Comparison of ENCODE assay signal across 21 cellular contexts in genomic region chr19:12836529-12836863, GRCh38. TPM values are rescaled to one million over a fixed set of nuclear protein-coding genes. Genes with fewer than 3 reads are reported as not detected.
DNase-seq lines count a peak whose midpoint lies in the region; ATAC-seq, FAIRE-seq and TF ChIP-seq lines count a peak whose summit lies in the region.
"Had no signal": no experiment of that assay in that cellular context is flagged by ENCODE, and none has a peak within 500 bp of the region (broad histone marks: within the 10 kb centered on the region; RNA-seq: fewer than 3 reads in every experiment).

No MANE protein-coding gene starts in this region.

- no peaks in the 10 kb centered on the region for H4K20me1 ChIP-seq in astrocyte (ENCODE audit: insufficient read depth, low read length)

- peak overlapping the region; percentile 20 for H3K4me2 ChIP-seq in astrocyte (ENCODE audit: low read length)

- no peaks in the 10 kb centered on the region for H3K36me3 Mint-ChIP-seq in stimulated activated naive CD8-positive, alpha-beta T cell treated with anti-CD3 and anti-CD28 coated beads, Interleukin-15, Interleukin-2, amounts not matched to agents 100 ng/mL and 50 ng/mL, for 24 hours (ENCODE audit: low read depth)
- no peaks in the 10 kb centered on the region for H3K36me3 Mint-ChIP-seq in astrocyte (ENCODE audit: low read depth, unreplicated experiment)

- H3K9me3 Mint-ChIP-seq in stimulated activated naive CD8-positive, alpha-beta T cell treated with anti-CD3 and anti-CD28 coated beads, Interleukin-15, Interleukin-2, amounts not matched to agents 100 ng/mL and 50 ng/mL, for 24 hours: no peaks in the 10 kb centered on the region
- H3K9me3 Mint-ChIP-seq in astrocyte (ENCODE audit: unreplicated experiment): peaks cover 3% of the 10 kb centered on the region
- H3K9me3 Mint-ChIP-seq: activated naive CD4-positive, alpha-beta T cell treated with anti-CD3 and anti-CD28 coated beads, Interleukin-2, amount 50 U/mL, for 72 hours had no signal

- no peak overlapping the region for H3K9ac ChIP-seq in astrocyte (ENCODE audit: low read length)
- H3K9ac ChIP-seq: GM23248 had no signal

- H3K79me2 ChIP-seq in astrocyte (ENCODE audit: insufficient read depth, low read length): no peaks in the 10 kb centered on the region

- ATAC-seq in stimulated activated naive CD8-positive, alpha-beta T cell treated with anti-CD3 and anti-CD28 coated beads, Interleukin-15, Interleukin-2, amounts not matched to agents 100 U/mL and 50 U/mL, for 24 hours: no peak
- no peak for ATAC-seq in HG03045 (IDR thresholded peaks at IDR 0.05; ENCODE audit: unreplicated experiment)

- peaks cover 80% of the 10 kb centered on the region for H3K27me3 Mint-ChIP-seq in stimulated activated naive CD8-positive, alpha-beta T cell treated with anti-CD3 and anti-CD28 coated beads, Interleukin-15, Interleukin-2, amounts not matched to agents 100 ng/mL and 50 ng/mL, for 24 hours
- H3K27me3 Mint-ChIP-seq in astrocyte (ENCODE audit: low read depth, unreplicated experiment): peaks cover 37% of the 10 kb centered on the region

- peaks cover 5% of the 10 kb centered on the region for H3K9me3 ChIP-seq in astrocyte (ENCODE audit: insufficient read depth, low read depth, low read length)
- H3K9me3 ChIP-seq: body of pancreas, stomach had no signal

- H3K4me1 ChIP-seq in astrocyte (ENCODE audit: insufficient read depth, low read length): peaks cover 4% of the 10 kb centered on the region
- H3K4me1 ChIP-seq: foreskin keratinocyte had no signal

- FAIRE-seq in astrocyte (lab: Jason Lieb, UNC): no peak
- FAIRE-seq: TTC549 had no signal

- H3K27ac ChIP-seq in astrocyte (ENCODE audit: low read depth, low read length): no peak overlapping the region
- H3K27ac ChIP-seq: body of pancreas, foreskin keratinocyte, GM23248, HL-60, stomach had no signal

- TF ChIP-seq CTCF in astrocyte (IDR thresholded peaks at IDR 0.05; ENCODE audit: insufficient read depth, low read depth, low read length): no peak

- H3K4me3 ChIP-seq in astrocyte (ENCODE audit: insufficient read depth, low read depth, low read length): no peak overlapping the region
- H3K4me3 ChIP-seq: body of pancreas, stomach had no signal

- DNase-seq in stimulated activated naive CD8-positive, alpha-beta T cell treated with anti-CD3 and anti-CD28 coated beads, Interleukin-15, Interleukin-2, amounts not matched to agents 100 U/mL and 50 U/mL, for 24 hours: no peak
- DNase-seq in astrocyte (ENCODE audit: low read depth) (no peak), kidney glomerular epithelial cell (lab: John Stamatoyannopoulos, UW) (no peak), cerebellar nuclear complex (lab: John Stamatoyannopoulos, UW) (no peak)
- DNase-seq: activated CD4-positive, alpha-beta T cell treated with anti-CD3 and anti-CD28 coated beads, Interleukin-2, amount 50 U/mL, for 1 hour; activated T-cell treated with anti-CD3 and anti-CD28 coated beads, Interleukin-2, amount 50 U/mL, for 1 hour; CD8-positive, alpha-beta memory T cell; DMS79 treated with DMSO at 0.1 percent for 48 hours; NCI-H2171 had no signal

- H3K4me3 Mint-ChIP-seq in stimulated activated naive CD8-positive, alpha-beta T cell treated with anti-CD3 and anti-CD28 coated beads, Interleukin-15, Interleukin-2, amounts not matched to agents 100 ng/mL and 50 ng/mL, for 24 hours: peak overlapping the region; percentile 23
- peak overlapping the region; percentile 60 for H3K4me3 Mint-ChIP-seq in astrocyte (ENCODE audit: unreplicated experiment)

- H2AFZ ChIP-seq in astrocyte (ENCODE audit: low read depth, low read length): no peak overlapping the region

- H3K4me1 Mint-ChIP-seq in stimulated activated naive CD8-positive, alpha-beta T cell treated with anti-CD3 and anti-CD28 coated beads, Interleukin-15, Interleukin-2, amounts not matched to agents 100 ng/mL and 50 ng/mL, for 24 hours (ENCODE audit: low read depth): peaks cover 58% of the 10 kb centered on the region
- no peaks in the 10 kb centered on the region for H3K4me1 Mint-ChIP-seq in astrocyte (ENCODE audit: low read depth, unreplicated experiment)

- H3K27me3 ChIP-seq in astrocyte (ENCODE audit: insufficient read depth, low read length): peaks cover 57% of the 10 kb centered on the region

- H3K36me3 ChIP-seq in astrocyte (ENCODE audit: insufficient read depth, low read length): no peaks in the 10 kb centered on the region
- H3K36me3 ChIP-seq: stomach had no signal

- H3K27ac Mint-ChIP-seq in stimulated activated naive CD8-positive, alpha-beta T cell treated with anti-CD3 and anti-CD28 coated beads, Interleukin-15, Interleukin-2, amounts not matched to agents 100 ng/mL and 50 ng/mL, for 24 hours: no peak overlapping the region
- H3K27ac Mint-ChIP-seq in astrocyte (ENCODE audit: unreplicated experiment): no peak overlapping the region
- H3K27ac Mint-ChIP-seq: activated naive CD4-positive, alpha-beta T cell treated with anti-CD3 and anti-CD28 coated beads, Interleukin-2, amount 50 U/mL, for 72 hours had no signal

RNA-seq across cellular contexts. Expression of gene MAST1, which starts 1.8 kb away (rescaled TPM):
- 5.4 and 6.3 TPM in 2 replicates for total RNA-seq in astrocyte
- total RNA-seq: GM23248 had no signal

RNA-seq across cellular contexts. Expression of gene RTBDN, which starts 2.1 kb away (rescaled TPM):
- not detected in 2 replicates for total RNA-seq in astrocyte
- total RNA-seq: activated naive CD4-positive, alpha-beta T cell treated with anti-CD3 and anti-CD28 coated beads, Interleukin-2, amount 50 U/mL, for 72 hours; CD8-positive, alpha-beta memory T cell; foreskin keratinocyte; GM23248; mucosa of gallbladder; osteoblast; stomach; urinary bladder had no signal

RNA-seq across cellular contexts. Expression of gene RNASEH2A, which starts 30.1 kb away (rescaled TPM):
- total RNA-seq in astrocyte: 5.4 and 10.5 TPM in 2 replicates

RNA-seq across cellular contexts. Expression of gene THSD8, which starts 34.6 kb away (rescaled TPM):
- total RNA-seq in astrocyte: 3.6 and 4.5 TPM in 2 replicates
- total RNA-seq: body of pancreas, GM23248, osteoblast, stomach, urinary bladder had no signal

RNA-seq across cellular contexts. Expression of gene PRDX2, which starts 34.9 kb away (rescaled TPM):
- 145 and 166 TPM in 2 replicates for total RNA-seq in astrocyte
